In the genomic region with DNA sequence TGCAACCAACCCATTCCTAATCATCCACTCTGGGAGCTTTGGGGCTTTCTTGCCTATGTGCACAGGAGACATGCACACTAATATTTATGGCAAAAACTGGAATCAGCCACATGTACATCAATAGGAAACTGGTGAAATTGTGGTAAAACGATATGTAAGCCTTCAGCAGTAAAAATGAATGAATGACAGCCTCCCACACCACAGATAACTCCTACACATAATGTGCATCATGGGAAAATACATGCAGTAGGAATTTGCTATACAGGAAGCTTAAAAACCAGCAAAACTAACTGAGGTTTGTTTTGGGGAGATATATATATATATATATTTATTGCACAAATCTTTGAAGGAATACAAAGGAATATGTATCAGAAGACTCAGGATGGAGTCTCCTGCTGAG, we compare ENCODE assay signal across 8 cellular contexts. TPM values are rescaled to one million over a fixed set of nuclear protein-coding genes. Genes with fewer than 3 reads are reported as not detected.
"Had no signal": no experiment of that assay in that cellular context is flagged by ENCODE, and none has a peak within 500 bp of the region (broad histone marks: within the 10 kb centered on the region; RNA-seq: fewer than 3 reads in every experiment).

No MANE protein-coding gene starts in this region.

- H3K4me3 Mint-ChIP-seq: IgD-negative memory B cell had no signal

- FAIRE-seq: HepG2, HTR-8/SVneo, K562 had no signal

- DNase-seq: IMR-90, KBM-7, KG1 had no signal

- ATAC-seq: HepG2, K562 had no signal

- H3K4me1 Mint-ChIP-seq: IgD-negative memory B cell had no signal

- H3K27me3 Mint-ChIP-seq: IgD-negative memory B cell had no signal

- H3K36me3 Mint-ChIP-seq: IgD-negative memory B cell had no signal

RNA-seq across cellular contexts. Expression of a gene that starts 47.6 kb away (rescaled TPM):
- total RNA-seq: HT1080, IMR-90, K562 had no signal
- polyA plus RNA-seq: IMR-90 had no signal
